2 cellular contexts compared by ENCODE assay signal in the genomic region with DNA sequence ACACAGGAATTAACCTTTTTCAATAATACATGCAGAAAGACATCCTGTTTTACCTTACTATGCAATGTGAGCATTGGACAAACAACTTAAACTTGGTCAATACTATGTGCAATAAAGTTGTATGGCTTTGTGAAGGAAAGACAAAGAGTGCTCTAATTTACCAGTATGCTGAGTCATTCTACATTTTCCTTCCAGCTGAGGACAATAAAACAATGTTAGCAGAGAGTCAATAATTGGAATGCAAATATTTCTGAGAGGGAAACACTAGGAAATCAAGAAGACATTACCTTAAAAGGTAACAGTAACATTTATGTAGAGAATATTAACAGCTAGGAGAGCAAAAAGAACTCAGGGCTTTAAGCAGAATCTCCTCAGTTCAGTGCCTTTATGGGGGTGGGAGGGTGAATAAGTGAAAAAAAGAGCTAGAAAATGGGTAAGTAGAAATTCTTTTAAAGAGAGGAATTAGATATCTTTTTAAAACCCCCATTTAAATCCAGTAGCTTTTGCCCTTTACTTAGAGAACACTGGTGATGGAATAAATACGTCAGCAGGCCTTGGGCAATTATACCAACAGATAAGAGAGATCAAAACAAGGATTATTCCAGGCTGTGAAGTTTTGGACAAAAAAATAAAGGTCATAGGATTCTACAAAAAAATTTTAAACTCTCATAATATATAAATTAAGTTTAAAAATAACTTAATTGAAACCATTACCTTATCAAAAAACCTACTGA.
TF ChIP-seq lines count a peak whose summit lies in the region.

No MANE protein-coding gene starts in this region.

TF ChIP-seq in IMR-90, 13 proteins besides CTCF, POLR2A, EP300 and RAD21:
- TF ChIP-seq, protein P1, sequence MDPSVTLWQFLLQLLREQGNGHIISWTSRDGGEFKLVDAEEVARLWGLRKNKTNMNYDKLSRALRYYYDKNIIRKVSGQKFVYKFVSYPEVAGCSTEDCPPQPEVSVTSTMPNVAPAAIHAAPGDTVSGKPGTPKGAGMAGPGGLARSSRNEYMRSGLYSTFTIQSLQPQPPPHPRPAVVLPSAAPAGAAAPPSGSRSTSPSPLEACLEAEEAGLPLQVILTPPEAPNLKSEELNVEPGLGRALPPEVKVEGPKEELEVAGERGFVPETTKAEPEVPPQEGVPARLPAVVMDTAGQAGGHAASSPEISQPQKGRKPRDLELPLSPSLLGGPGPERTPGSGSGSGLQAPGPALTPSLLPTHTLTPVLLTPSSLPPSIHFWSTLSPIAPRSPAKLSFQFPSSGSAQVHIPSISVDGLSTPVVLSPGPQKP (IDR thresholded peaks at IDR 0.05; ENCODE audit: borderline replicate concordance, low read depth, low read length) = no peak
- TF ChIP-seq NFE2L2 (IDR thresholded peaks at IDR 0.05; ENCODE audit: low read depth, low read length) = peak; percentile 96
- peak; percentile 56 for TF ChIP-seq MAFK (IDR thresholded peaks at IDR 0.05; ENCODE audit: low read depth, low read length)

TF ChIP-seq in HepG2, 621 proteins besides CTCF, POLR2A, EP300 and RAD21 (continues in another document):
- TF ChIP-seq FOXA3 (CRISPR knock-in tag; IDR thresholded peaks at IDR 0.05) (peak; percentile 67), ATF4 (CRISPR knock-in tag; IDR thresholded peaks at IDR 0.05) (peak in 1 of 2 experiments; percentile 20; a peak in 1 of 4 replicates), GATAD2A (CRISPR knock-in tag; IDR thresholded peaks at IDR 0.05) (peak; percentile 82), SOX13 (IDR thresholded peaks at IDR 0.05) (peak; percentile 38; the same call in 1 of the 2 replicates), SOX13 (CRISPR knock-in tag; conservative IDR thresholded peaks at IDR 0.05 in 1 of 2, IDR thresholded peaks at IDR 0.05 in 1 of 2) (peak in 1 of 2 experiments; percentile 96; a peak in 2 of 4 replicates), ZNF644 (CRISPR knock-in tag; IDR thresholded peaks at IDR 0.05; ENCODE audit: low read depth) (0 out of 2 replicates have a peak, but pooled peaks have one; percentile 25), REPIN1 (CRISPR knock-in tag; IDR thresholded peaks at IDR 0.05; ENCODE audit: borderline replicate concordance, low read depth) (no peak), HMG20A (CRISPR knock-in tag; IDR thresholded peaks at IDR 0.05; ENCODE audit: borderline replicate concordance) (peak; percentile 17; the same call in 1 of the 2 replicates), ARID5B (CRISPR knock-in tag; IDR thresholded peaks at IDR 0.05) (peak; percentile 85), DRAP1 (CRISPR knock-in tag; IDR thresholded peaks at IDR 0.05) (no peak), TIGD3 (CRISPR knock-in tag; IDR thresholded peaks at IDR 0.05; ENCODE audit: borderline replicate concordance) (no peak), MED1 (CRISPR knock-in tag; IDR thresholded peaks at IDR 0.05) (peak; percentile 50), RXRB (CRISPR knock-in tag; IDR thresholded peaks at IDR 0.05; ENCODE audit: borderline replicate concordance) (0 out of 2 replicates have a peak, but pooled peaks have one; percentile 23), MAFF (IDR thresholded peaks at IDR 0.05; ENCODE audit: low read depth, low read length) (peak; percentile 82), ELF3 (CRISPR knock-in tag; IDR thresholded peaks at IDR 0.05) (peak; percentile 64; the same call in 1 of the 2 replicates), MIER3 (CRISPR knock-in tag; IDR thresholded peaks at IDR 0.05; ENCODE audit: borderline replicate concordance) (0 out of 2 replicates have a peak, but pooled peaks have one; percentile 22), BCLAF1 (IDR thresholded peaks at IDR 0.05) (no peak), SOX6 (IDR thresholded peaks at IDR 0.05) (no peak), SOX6 (CRISPR knock-in tag; IDR thresholded peaks at IDR 0.05) (peak; percentile 82), SMARCC2 (IDR thresholded peaks at IDR 0.05) (0 out of 2 replicates have a peak, but pooled peaks have one; percentile 19)
- TF ChIP-seq, protein P2, sequence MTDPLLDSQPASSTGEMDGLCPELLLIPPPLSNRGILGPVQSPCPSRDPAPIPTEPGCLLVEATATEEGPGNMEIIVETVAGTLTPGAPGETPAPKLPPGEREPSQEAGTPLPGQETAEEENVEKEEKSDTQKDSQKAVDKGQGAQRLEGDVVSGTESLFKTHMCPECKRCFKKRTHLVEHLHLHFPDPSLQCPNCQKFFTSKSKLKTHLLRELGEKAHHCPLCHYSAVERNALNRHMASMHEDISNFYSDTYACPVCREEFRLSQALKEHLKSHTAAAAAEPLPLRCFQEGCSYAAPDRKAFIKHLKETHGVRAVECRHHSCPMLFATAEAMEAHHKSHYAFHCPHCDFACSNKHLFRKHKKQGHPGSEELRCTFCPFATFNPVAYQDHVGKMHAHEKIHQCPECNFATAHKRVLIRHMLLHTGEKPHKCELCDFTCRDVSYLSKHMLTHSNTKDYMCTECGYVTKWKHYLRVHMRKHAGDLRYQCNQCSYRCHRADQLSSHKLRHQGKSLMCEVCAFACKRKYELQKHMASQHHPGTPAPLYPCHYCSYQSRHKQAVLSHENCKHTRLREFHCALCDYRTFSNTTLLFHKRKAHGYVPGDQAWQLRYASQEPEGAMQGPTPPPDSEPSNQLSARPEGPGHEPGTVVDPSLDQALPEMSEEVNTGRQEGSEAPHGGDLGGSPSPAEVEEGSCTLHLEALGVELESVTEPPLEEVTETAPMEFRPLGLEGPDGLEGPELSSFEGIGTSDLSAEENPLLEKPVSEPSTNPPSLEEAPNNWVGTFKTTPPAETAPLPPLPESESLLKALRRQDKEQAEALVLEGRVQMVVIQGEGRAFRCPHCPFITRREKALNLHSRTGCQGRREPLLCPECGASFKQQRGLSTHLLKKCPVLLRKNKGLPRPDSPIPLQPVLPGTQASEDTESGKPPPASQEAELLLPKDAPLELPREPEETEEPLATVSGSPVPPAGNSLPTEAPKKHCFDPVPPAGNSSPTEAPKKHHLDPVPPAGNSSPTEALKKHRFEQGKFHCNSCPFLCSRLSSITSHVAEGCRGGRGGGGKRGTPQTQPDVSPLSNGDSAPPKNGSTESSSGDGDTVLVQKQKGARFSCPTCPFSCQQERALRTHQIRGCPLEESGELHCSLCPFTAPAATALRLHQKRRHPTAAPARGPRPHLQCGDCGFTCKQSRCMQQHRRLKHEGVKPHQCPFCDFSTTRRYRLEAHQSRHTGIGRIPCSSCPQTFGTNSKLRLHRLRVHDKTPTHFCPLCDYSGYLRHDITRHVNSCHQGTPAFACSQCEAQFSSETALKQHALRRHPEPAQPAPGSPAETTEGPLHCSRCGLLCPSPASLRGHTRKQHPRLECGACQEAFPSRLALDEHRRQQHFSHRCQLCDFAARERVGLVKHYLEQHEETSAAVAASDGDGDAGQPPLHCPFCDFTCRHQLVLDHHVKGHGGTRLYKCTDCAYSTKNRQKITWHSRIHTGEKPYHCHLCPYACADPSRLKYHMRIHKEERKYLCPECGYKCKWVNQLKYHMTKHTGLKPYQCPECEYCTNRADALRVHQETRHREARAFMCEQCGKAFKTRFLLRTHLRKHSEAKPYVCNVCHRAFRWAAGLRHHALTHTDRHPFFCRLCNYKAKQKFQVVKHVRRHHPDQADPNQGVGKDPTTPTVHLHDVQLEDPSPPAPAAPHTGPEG (CRISPR knock-in tag; IDR thresholded peaks at IDR 0.05) = no peak
- TF ChIP-seq, protein P3, sequence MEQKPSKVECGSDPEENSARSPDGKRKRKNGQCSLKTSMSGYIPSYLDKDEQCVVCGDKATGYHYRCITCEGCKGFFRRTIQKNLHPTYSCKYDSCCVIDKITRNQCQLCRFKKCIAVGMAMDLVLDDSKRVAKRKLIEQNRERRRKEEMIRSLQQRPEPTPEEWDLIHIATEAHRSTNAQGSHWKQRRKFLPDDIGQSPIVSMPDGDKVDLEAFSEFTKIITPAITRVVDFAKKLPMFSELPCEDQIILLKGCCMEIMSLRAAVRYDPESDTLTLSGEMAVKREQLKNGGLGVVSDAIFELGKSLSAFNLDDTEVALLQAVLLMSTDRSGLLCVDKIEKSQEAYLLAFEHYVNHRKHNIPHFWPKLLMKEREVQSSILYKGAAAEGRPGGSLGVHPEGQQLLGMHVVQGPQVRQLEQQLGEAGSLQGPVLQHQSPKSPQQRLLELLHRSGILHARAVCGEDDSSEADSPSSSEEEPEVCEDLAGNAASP (CRISPR knock-in tag; IDR thresholded peaks at IDR 0.05; ENCODE audit: borderline replicate concordance) = peak; percentile 39; the same call in 1 of the 2 replicates
- TF ChIP-seq, protein P4, sequence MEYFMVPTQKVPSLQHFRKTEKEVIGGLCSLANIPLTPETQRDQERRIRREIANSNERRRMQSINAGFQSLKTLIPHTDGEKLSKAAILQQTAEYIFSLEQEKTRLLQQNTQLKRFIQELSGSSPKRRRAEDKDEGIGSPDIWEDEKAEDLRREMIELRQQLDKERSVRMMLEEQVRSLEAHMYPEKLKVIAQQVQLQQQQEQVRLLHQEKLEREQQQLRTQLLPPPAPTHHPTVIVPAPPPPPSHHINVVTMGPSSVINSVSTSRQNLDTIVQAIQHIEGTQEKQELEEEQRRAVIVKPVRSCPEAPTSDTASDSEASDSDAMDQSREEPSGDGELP (IDR thresholded peaks at IDR 0.05; ENCODE audit: borderline replicate concordance, low read depth) = peak; percentile 88
